Comparison of ENCODE assay signal across 16 cellular contexts in the genomic region with DNA sequence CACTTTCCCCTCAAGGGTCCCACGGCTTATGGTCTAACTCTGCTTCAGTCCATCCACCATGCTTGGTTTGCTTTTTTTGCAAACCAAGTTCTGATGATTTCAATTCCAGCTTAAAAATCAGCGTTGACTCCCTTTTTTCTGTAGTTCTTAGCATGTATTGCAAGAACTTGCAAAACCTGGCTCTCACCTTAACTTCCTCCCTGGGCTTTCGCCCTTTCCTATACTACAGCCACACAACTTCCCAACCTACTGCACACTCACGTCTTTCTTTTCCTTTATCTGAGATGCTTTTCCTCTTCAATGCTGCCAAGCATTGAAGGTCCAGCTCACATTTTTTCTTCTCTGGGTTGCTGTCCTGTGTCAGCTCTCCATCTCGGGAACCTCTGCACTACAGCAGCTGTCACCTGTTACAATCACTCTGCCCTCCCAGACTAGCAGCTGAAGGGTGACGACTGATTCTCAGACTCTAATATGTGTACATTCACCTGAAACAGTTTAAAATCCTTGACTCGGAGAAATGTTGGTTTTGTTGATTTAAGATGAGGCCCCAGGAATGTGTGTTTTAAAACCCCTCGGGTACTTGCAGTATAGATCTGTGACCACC.
DNase-seq lines count a peak whose midpoint lies in the region; ATAC-seq, FAIRE-seq and TF ChIP-seq lines count a peak whose summit lies in the region.
"Had no signal": no experiment of that assay in that cellular context is flagged by ENCODE, and none has a peak within 500 bp of the region (broad histone marks: within the 10 kb centered on the region; RNA-seq: fewer than 3 reads in every experiment).

No MANE protein-coding gene starts in this region.

- no peak overlapping the region for H3K4me3 Mint-ChIP-seq in activated naive CD8-positive, alpha-beta T cell
- no peak overlapping the region for H3K4me3 Mint-ChIP-seq in activated naive CD8-positive, alpha-beta T cell treated with anti-CD3 and anti-CD28 coated beads for 36 hours
- H3K4me3 Mint-ChIP-seq: B cell; CD4-positive, alpha-beta memory T cell; HFFc6 had no signal

- H3K36me3 Mint-ChIP-seq in activated naive CD8-positive, alpha-beta T cell = no peaks in the 10 kb centered on the region
- no peaks in the 10 kb centered on the region for H3K36me3 Mint-ChIP-seq in activated naive CD8-positive, alpha-beta T cell treated with anti-CD3 and anti-CD28 coated beads for 36 hours
- H3K36me3 Mint-ChIP-seq: CD4-positive, alpha-beta memory T cell had no signal

- H3K4me3 ChIP-seq in GM12878 (no peak overlapping the region), pancreas (peak overlapping the region in 2 of 4 donors; percentile 31 to 33), mammary epithelial cell (replicated peaks in 1 of 3; ENCODE audit: insufficient read depth in 1 of 3, low read depth in 2 of 3, low read length in 3 of 3) (no peak overlapping the region)
- H3K4me3 ChIP-seq: K562 had no signal

- intact Hi-C loops in GM12878 (cut with micrococcal nuclease; ENCODE audit: unreplicated experiment) (no loop called here), pancreas (cut with DNase I) (no loop called here), mammary epithelial cell (cut with micrococcal nuclease) (no loop called here)

- TF ChIP-seq CTCF in GM12878 (IDR thresholded peaks at IDR 0.05 in 2 of 3, conservative IDR thresholded peaks at IDR 0.05 in 1 of 3; ENCODE audit: control insufficient read depth in 2 of 3, extremely low read depth in 1 of 3, insufficient read depth in 1 of 3, low read depth in 3 of 3, low read length in 3 of 3) (no peak), pancreas (IDR thresholded peaks at IDR 0.05) (no peak), mammary epithelial cell (conservative IDR thresholded peaks at IDR 0.05 in 1 of 2, IDR thresholded peaks at IDR 0.05 in 1 of 2; ENCODE audit: extremely low read depth in 1 of 2, insufficient read depth in 1 of 2, low read depth in 1 of 2, low read length in 2 of 2) (no peak), omental fat pad (IDR thresholded peaks at IDR 0.05) (no peak)

- H3K27me3 ChIP-seq in GM12878 (replicated peaks in 1 of 2; ENCODE audit: control insufficient read depth in 2 of 2, insufficient read depth in 2 of 2, low read length in 1 of 2) (no peaks in the 10 kb centered on the region), pancreas (no peaks in the 10 kb centered on the region), mammary epithelial cell (ENCODE audit: insufficient read depth, low read length) (no peaks in the 10 kb centered on the region)

- peaks cover 3% of the 10 kb centered on the region for H3K9me3 Mint-ChIP-seq in activated naive CD8-positive, alpha-beta T cell (ENCODE audit: low read depth)
- H3K9me3 Mint-ChIP-seq in activated naive CD8-positive, alpha-beta T cell treated with anti-CD3 and anti-CD28 coated beads for 36 hours = no peaks in the 10 kb centered on the region

- POLR2A ChIA-PET in GM12878 (lab: Charles Lee) = no interaction called here

- H3K79me2 ChIP-seq in GM12878 (ENCODE audit: control insufficient read depth, insufficient read depth, low read length) (no peaks in the 10 kb centered on the region), mammary epithelial cell (ENCODE audit: insufficient read depth, low read length) (no peaks in the 10 kb centered on the region)

- H2AFZ ChIP-seq in GM12878 (ENCODE audit: control insufficient read depth, low read depth, low read length) (no peak overlapping the region), mammary epithelial cell (ENCODE audit: low read depth, low read length) (no peak overlapping the region)

- 31% methylated on average over 8 of the region's 8 CpGs for WGBS in GM12878 (ENCODE audit: insufficient coverage, insufficient replicate concordance, low lambda C conversion rate, missing lambda C conversion rate)
- 34 to 35% methylated on average over 8 of the region's 8 CpGs for WGBS in pancreas, 2 donors
- WGBS in mammary epithelial cell (ENCODE audit: low coverage, missing lambda C conversion rate) = 88% methylated on average over 7 of the region's 8 CpGs

- H3K27ac Mint-ChIP-seq in activated naive CD8-positive, alpha-beta T cell = peak overlapping the region; percentile 36
- no peak overlapping the region for H3K27ac Mint-ChIP-seq in activated naive CD8-positive, alpha-beta T cell treated with anti-CD3 and anti-CD28 coated beads for 36 hours
- H3K27ac Mint-ChIP-seq: B cell; CD4-positive, alpha-beta memory T cell; HFFc6 had no signal

- TF ChIP-seq POLR2A in GM12878 (IDR thresholded peaks at IDR 0.05; ENCODE audit: low read depth, low read length) = no peak

- SMC1A ChIA-PET in GM12878 (lab: Charles Lee; ENCODE audit: uncharacterized antibody, unreplicated experiment) = interaction anchor here (1.0 to 1.5 kb wide), 4 partner anchors 13 to 145 kb away, joined by 3 read pairs; no protein-coding TSS in a partner anchor

- RAD21 ChIA-PET in GM12878 (lab: Charles Lee; ENCODE audit: unreplicated experiment) = no interaction called here

- BruUV-seq in GM12878 (replicated peaks; lab: Mats Ljungman, UMichigan) = no TSS peak
- no TSS peak for BruUV-seq in mammary epithelial cell (replicated peaks; lab: Mats Ljungman, UMichigan)

- peaks cover under 1% of the 10 kb centered on the region for H3K27me3 Mint-ChIP-seq in activated naive CD8-positive, alpha-beta T cell
- H3K27me3 Mint-ChIP-seq in activated naive CD8-positive, alpha-beta T cell treated with anti-CD3 and anti-CD28 coated beads for 36 hours = peaks cover 5% of the 10 kb centered on the region
- H3K27me3 Mint-ChIP-seq: B cell had no signal

- dilution Hi-C loops in mammary epithelial cell (cut with HindIII; ENCODE audit: low sequenced_read_pairs) = no loop called here

- ATAC-seq in GM12878 = peak; percentile 36; the same call in 2 of the 3 replicates
- peak; percentile 82 to 85 (median 84) for ATAC-seq in pancreas
- no peak for ATAC-seq in HG03439 (IDR thresholded peaks at IDR 0.05; ENCODE audit: unreplicated experiment)
- no peak for ATAC-seq in omental fat pad (ENCODE audit: low FRiP score)
- ATAC-seq: K562 had no signal

- FAIRE-seq in GM12878 (lab: Jason Lieb, UNC) = no peak
- FAIRE-seq in pancreas (lab: Jason Lieb, UNC) = no peak
- FAIRE-seq: GM12891, K562 had no signal

- no peaks in the 10 kb centered on the region for H3K4me1 ChIP-seq in GM12878 (ENCODE audit: control insufficient read depth, insufficient read depth, low read length)
- peaks cover 0 to 11% (median 0%) of the 10 kb centered on the region in 3 donors for H3K4me1 ChIP-seq in pancreas
- no peaks in the 10 kb centered on the region for H3K4me1 ChIP-seq in mammary epithelial cell (ENCODE audit: insufficient read depth, low read length)

- H3K36me3 ChIP-seq in GM12878 (ENCODE audit: control insufficient read depth in 2 of 2, insufficient read depth in 2 of 2, low read length in 1 of 2) (no peaks in the 10 kb centered on the region), pancreas (no peaks in the 10 kb centered on the region), mammary epithelial cell (ENCODE audit: insufficient read depth, low read length) (no peaks in the 10 kb centered on the region)

- no peaks in the 10 kb centered on the region for H3K4me1 Mint-ChIP-seq in activated naive CD8-positive, alpha-beta T cell (ENCODE audit: low read depth)
- no peaks in the 10 kb centered on the region for H3K4me1 Mint-ChIP-seq in activated naive CD8-positive, alpha-beta T cell treated with anti-CD3 and anti-CD28 coated beads for 36 hours
- H3K4me1 Mint-ChIP-seq: B cell; CD4-positive, alpha-beta memory T cell had no signal

- H3K4me2 ChIP-seq in GM12878 (ENCODE audit: control insufficient read depth, insufficient read depth) = no peak overlapping the region
- H3K4me2 ChIP-seq in mammary epithelial cell (ENCODE audit: insufficient read depth, low read depth, low read length) = no peak overlapping the region

- no peak for TF ChIP-seq RAD21 in GM12878 (IDR thresholded peaks at IDR 0.05; ENCODE audit: insufficient read depth, low read depth, low read length)

- no peak overlapping the region for H3K9ac ChIP-seq in GM12878 (ENCODE audit: control insufficient read depth, insufficient read depth, low read length)
- no peak overlapping the region for H3K9ac ChIP-seq in mammary epithelial cell (ENCODE audit: insufficient read depth, low read length)

- no peaks in the 10 kb centered on the region; the same call in 2 of the 3 replicates for H3K9me3 ChIP-seq in GM12878 (replicated peaks; ENCODE audit: control insufficient read depth, insufficient read depth, low read length)
- H3K9me3 ChIP-seq in pancreas = no peaks in the 10 kb centered on the region
- H3K9me3 ChIP-seq in mammary epithelial cell (replicated peaks; ENCODE audit: insufficient read depth, low read length) = no peaks in the 10 kb centered on the region

- no peak for TF ChIP-seq EP300 in GM12878 (IDR thresholded peaks at IDR 0.05; ENCODE audit: borderline replicate concordance in 1 of 2, control insufficient read depth in 1 of 2, low read depth in 2 of 2, low read length in 2 of 2)

- no peaks in the 10 kb centered on the region for H4K20me1 ChIP-seq in GM12878 (ENCODE audit: control insufficient read depth, insufficient read depth)
- no peaks in the 10 kb centered on the region for H4K20me1 ChIP-seq in mammary epithelial cell (ENCODE audit: insufficient read depth, low read length)

- in situ Hi-C loops in GM12878 (cut with MboI) = no loop called here
- in situ Hi-C loops in mammary epithelial cell (cut with MboI; ENCODE audit: low sequenced_read_pairs in 2 of 2) = no loop called here

- H3K27ac ChIP-seq in GM12878 (ENCODE audit: control insufficient read depth, insufficient read depth) (no peak overlapping the region), pancreas (peak overlapping the region in 2 of 4 donors; percentile 36 to 53), mammary epithelial cell (ENCODE audit: insufficient read depth, low read depth, low read length) (no peak overlapping the region)
- H3K27ac ChIP-seq: C4-2B had no signal

- CTCF ChIA-PET in GM12878 (lab: Yijun Ruan, JAX) (interaction anchor here (1.1 kb wide), 1 partner anchor 42 kb away, joined by 5 read pairs; no protein-coding TSS in a partner anchor), mammary epithelial cell (lab: Charles Lee; ENCODE audit: low non-redundant PET) (no interaction called here)

- no peak for DNase-seq in activated naive CD8-positive, alpha-beta T cell treated with anti-CD3 and anti-CD28 coated beads for 36 hours
- DNase-seq in GM12878 (ENCODE audit: low read depth, low spot score) = no peak
- DNase-seq in pancreas = peak in 4 of 6 donors; percentile 43 to 71 (median 52)
- no peak for DNase-seq in mammary epithelial cell
- no peak for DNase-seq in omental fat pad (ENCODE audit: low spot score)
- DNase-seq: 8988T; CD4-positive, alpha-beta memory T cell; DMS79; HCEC 1CT; HFFc6 had no signal

TF ChIP-seq in GM12878, 131 proteins besides CTCF, POLR2A, EP300 and RAD21 (continues in another document):
- no peak for TF ChIP-seq ZNF207 (IDR thresholded peaks at IDR 0.05; ENCODE audit: borderline replicate concordance)
- no peak for TF ChIP-seq PAX5 (IDR thresholded peaks at IDR 0.05; ENCODE audit: borderline replicate concordance, low read depth, low read length)
- no peak for TF ChIP-seq RUNX3 (IDR thresholded peaks at IDR 0.05; ENCODE audit: low read length)
- TF ChIP-seq CHD1 (IDR thresholded peaks at IDR 0.05; ENCODE audit: low read depth, low read length) = no peak
- TF ChIP-seq ESRRA (IDR thresholded peaks at IDR 0.05; ENCODE audit: low read length) = no peak
- no peak for TF ChIP-seq RBBP5 (conservative IDR thresholded peaks at IDR 0.05)
- no peak for TF ChIP-seq NFYA (IDR thresholded peaks at IDR 0.05; ENCODE audit: borderline replicate concordance, low read depth, low read length)

Comparison
In these comparisons a context has a peak if more than half of its experiments do, and no peak if none do; other contexts are left out.
1. DNase-seq: peak in pancreas (4 of 6); none in activated naive CD8-positive, alpha-beta T cell treated with anti-CD3 and anti-CD28 coated beads for 36 hours (single experiment), GM12878 (single experiment), mammary epithelial cell (single experiment) and omental fat pad (single experiment).
2. ATAC-seq: peak in GM12878 (single experiment) and pancreas (4 of 4); none in HG03439 (single experiment) and omental fat pad (single experiment).